8 cellular contexts compared by ENCODE assay signal in genomic region chr5:139574641-139575312, GRCh38. TPM values are rescaled to one million over a fixed set of nuclear protein-coding genes. Genes with fewer than 3 reads are reported as not detected.
A peak's percentile ranks its signal among the peaks of the same experiment; 100 is the strongest.
DNase-seq lines count a peak whose midpoint lies in the region; ATAC-seq and TF ChIP-seq lines count a peak whose summit lies in the region.

No MANE protein-coding gene starts in this region.

- ATAC-seq in HG03378 (IDR thresholded peaks at IDR 0.05; ENCODE audit: unreplicated experiment) (peak; percentile 48), HG02678 (IDR thresholded peaks at IDR 0.05; ENCODE audit: unreplicated experiment) (no peak)
- peak; percentile 59 to 71 for ATAC-seq in stimulated activated naive B cell treated with anti-CD40 and anti-IgM and Interleukin-4, amounts not matched to agents 10 μg/mL and 1 μg/mL and 100 μg/mL, for 72 hours (replicated peaks)

- peaks cover 13% of the 10 kb centered on the region for H3K4me1 Mint-ChIP-seq in glutamatergic neuron (ENCODE audit: low read depth, unreplicated experiment)
- H3K4me1 Mint-ChIP-seq in stimulated activated naive B cell treated with anti-CD40 and anti-IgM and Interleukin-4, amounts not matched to agents 10 μg/mL and 1 μg/mL and 100 μg/mL, for 72 hours = peaks cover 40 to 75% of the 10 kb centered on the region in 2 donors

- no peaks in the 10 kb centered on the region for H3K27me3 ChIP-seq in WERI-Rb-1 (ENCODE audit: insufficient read depth, low read depth, severe bottlenecking)

- peak; percentile 66 for DNase-seq in DMS 273 (lab: John Stamatoyannopoulos, UW; ENCODE audit: unreplicated experiment)
- no peak for DNase-seq in DMS 273 treated with DMSO at 0.1 percent for 48 hours (lab: John Stamatoyannopoulos, UW)
- no peak for DNase-seq in WERI-Rb-1
- DNase-seq in glutamatergic neuron = no peak
- DNase-seq in stimulated activated naive B cell treated with anti-CD40 and anti-IgM and Interleukin-4, amounts not matched to agents 10 μg/mL and 1 μg/mL and 100 μg/mL, for 72 hours = no peak
- no peak for DNase-seq in activated CD4-positive, CD25-positive, alpha-beta regulatory T cell (lab: John Stamatoyannopoulos, UW)

- H3K27ac Mint-ChIP-seq in glutamatergic neuron (ENCODE audit: unreplicated experiment) = no peak overlapping the region
- H3K27ac Mint-ChIP-seq in stimulated activated naive B cell treated with anti-CD40 and anti-IgM and Interleukin-4, amounts not matched to agents 10 μg/mL and 1 μg/mL and 100 μg/mL, for 72 hours = peak overlapping the region; percentile 65

- H3K27ac ChIP-seq in WERI-Rb-1 = no peak overlapping the region

- no peaks in the 10 kb centered on the region for H3K36me3 Mint-ChIP-seq in glutamatergic neuron (ENCODE audit: unreplicated experiment)
- H3K36me3 Mint-ChIP-seq in stimulated activated naive B cell treated with anti-CD40 and anti-IgM and Interleukin-4, amounts not matched to agents 10 μg/mL and 1 μg/mL and 100 μg/mL, for 72 hours = peaks cover 22 to 36% of the 10 kb centered on the region in 2 donors

- H3K36me3 ChIP-seq in WERI-Rb-1 = peaks cover 50% of the 10 kb centered on the region

- H3K4me3 Mint-ChIP-seq in glutamatergic neuron (ENCODE audit: unreplicated experiment) = no peak overlapping the region
- H3K4me3 Mint-ChIP-seq in stimulated activated naive B cell treated with anti-CD40 and anti-IgM and Interleukin-4, amounts not matched to agents 10 μg/mL and 1 μg/mL and 100 μg/mL, for 72 hours = no peak overlapping the region

- H3K27me3 Mint-ChIP-seq in glutamatergic neuron (ENCODE audit: unreplicated experiment) = no peaks in the 10 kb centered on the region
- no peaks in the 10 kb centered on the region for H3K27me3 Mint-ChIP-seq in stimulated activated naive B cell treated with anti-CD40 and anti-IgM and Interleukin-4, amounts not matched to agents 10 μg/mL and 1 μg/mL and 100 μg/mL, for 72 hours

- H3K9me3 ChIP-seq in WERI-Rb-1 (ENCODE audit: severe bottlenecking) = no peaks in the 10 kb centered on the region

- TF ChIP-seq CTCF in WERI-Rb-1 (IDR thresholded peaks at IDR 0.05; ENCODE audit: low read depth, low read length) (peak; percentile 46), glutamatergic neuron (IDR thresholded peaks at IDR 0.05; ENCODE audit: partially characterized antibody, unreplicated experiment) (peak; percentile 58)

- no peaks in the 10 kb centered on the region for H3K9me3 Mint-ChIP-seq in glutamatergic neuron (ENCODE audit: unreplicated experiment)
- H3K9me3 Mint-ChIP-seq in stimulated activated naive B cell treated with anti-CD40 and anti-IgM and Interleukin-4, amounts not matched to agents 10 μg/mL and 1 μg/mL and 100 μg/mL, for 72 hours = no peaks in the 10 kb centered on the region

- H3K4me3 ChIP-seq in WERI-Rb-1 (ENCODE audit: low read depth, low read length) = no peak overlapping the region

RNA-seq across cellular contexts. Expression of gene UBE2D2, which starts 13.6 kb away (rescaled TPM):
- total RNA-seq in glutamatergic neuron (ENCODE audit: unreplicated experiment) = 188 TPM
